Comparison of ENCODE assay signal across 11 cellular contexts in genomic region chr6:45504947-45505346, GRCh38.
DNase-seq lines count a peak whose midpoint lies in the region; ATAC-seq and TF ChIP-seq lines count a peak whose summit lies in the region.
"Had no signal": no experiment of that assay in that cellular context is flagged by ENCODE, and none has a peak within 500 bp of the region (broad histone marks: within the 10 kb centered on the region; RNA-seq: fewer than 3 reads in every experiment).

No MANE protein-coding gene starts in this region.

- peaks cover 8% of the 10 kb centered on the region for H3K36me3 Mint-ChIP-seq in T-helper 17 cell (ENCODE audit: low read depth)
- H3K36me3 Mint-ChIP-seq in stimulated activated effector memory CD8-positive, alpha-beta T cell treated with anti-CD3 and anti-CD28 coated beads, Interleukin-12 subunit alpha, Interleukin-12 subunit beta, amount 100 ng/mL, for 72 hours = peaks cover 83% of the 10 kb centered on the region
- H3K36me3 Mint-ChIP-seq: immature natural killer cell had no signal

- peak overlapping the region; percentile 89 for H3K27ac Mint-ChIP-seq in T-helper 17 cell
- H3K27ac Mint-ChIP-seq in stimulated activated effector memory CD8-positive, alpha-beta T cell treated with anti-CD3 and anti-CD28 coated beads, Interleukin-12 subunit alpha, Interleukin-12 subunit beta, amount 100 ng/mL, for 72 hours = peak overlapping the region; percentile 58

- H3K4me3 ChIP-seq in coronary artery = no peak overlapping the region
- H3K4me3 ChIP-seq: A549 had no signal

- no peaks in the 10 kb centered on the region for H3K27me3 Mint-ChIP-seq in T-helper 17 cell

- ATAC-seq in T-helper 17 cell (no peak), GM19351 (IDR thresholded peaks at IDR 0.05; ENCODE audit: unreplicated experiment) (no peak)
- ATAC-seq in stimulated activated effector memory CD8-positive, alpha-beta T cell treated with anti-CD3 and anti-CD28 coated beads, Interleukin-12 subunit alpha, Interleukin-12 subunit beta, amount 100 ng/mL, for 72 hours = no peak
- ATAC-seq: A549 had no signal

- no peak overlapping the region for H3K27ac ChIP-seq in coronary artery
- H3K27ac ChIP-seq: A549 had no signal

- peaks cover 45% of the 10 kb centered on the region for H3K4me1 Mint-ChIP-seq in T-helper 17 cell
- H3K4me1 Mint-ChIP-seq in stimulated activated effector memory CD8-positive, alpha-beta T cell treated with anti-CD3 and anti-CD28 coated beads, Interleukin-12 subunit alpha, Interleukin-12 subunit beta, amount 100 ng/mL, for 72 hours = peaks cover 49% of the 10 kb centered on the region

- no peak for TF ChIP-seq CTCF in coronary artery (IDR thresholded peaks at IDR 0.05)

- no peaks in the 10 kb centered on the region for H3K9me3 ChIP-seq in T-helper 17 cell (ENCODE audit: control insufficient read depth, low read length, poor library complexity, severe bottlenecking)
- H3K9me3 ChIP-seq: A549 had no signal

- peak; percentile 9 to 56 for DNase-seq in NCI-H2081 (lab: John Stamatoyannopoulos, UW)
- DNase-seq in NCI-H2081 treated with DMSO at 0.1 percent for 48 hours (lab: John Stamatoyannopoulos, UW) = no peak
- DNase-seq in T-helper 17 cell = no peak
- DNase-seq in iPS DF 19.7 (ENCODE audit: low read depth, low spot score) = peak; percentile 63
- DNase-seq in stimulated activated effector memory CD8-positive, alpha-beta T cell treated with anti-CD3 and anti-CD28 coated beads, Interleukin-12 subunit alpha, Interleukin-12 subunit beta, amount 100 ng/mL, for 72 hours (ENCODE audit: low spot score in 2 of 2) = no peak
- DNase-seq in activated CD4-positive, CD25-positive, alpha-beta regulatory T cell treated with anti-CD3 and anti-CD28 coated beads, Interleukin-2, amount 50 U/mL, for 72 hours = no peak
- DNase-seq in coronary artery (ENCODE audit: low spot score) = no peak
- DNase-seq: immature natural killer cell, NCI-H1930 had no signal

- no peaks in the 10 kb centered on the region for H3K9me3 Mint-ChIP-seq in stimulated activated effector memory CD8-positive, alpha-beta T cell treated with anti-CD3 and anti-CD28 coated beads, Interleukin-12 subunit alpha, Interleukin-12 subunit beta, amount 100 ng/mL, for 72 hours

- no peak overlapping the region for H3K4me3 Mint-ChIP-seq in T-helper 17 cell
- no peak overlapping the region for H3K4me3 Mint-ChIP-seq in stimulated activated effector memory CD8-positive, alpha-beta T cell treated with anti-CD3 and anti-CD28 coated beads, Interleukin-12 subunit alpha, Interleukin-12 subunit beta, amount 100 ng/mL, for 72 hours
- H3K4me3 Mint-ChIP-seq: immature natural killer cell had no signal

Comparison
In these comparisons a context has a peak if more than half of its experiments do, and no peak if none do; other contexts are left out.
1. DNase-seq: peak in NCI-H2081 (2 of 2) and iPS DF 19.7 (single experiment); none in NCI-H2081 treated with DMSO at 0.1 percent for 48 hours (single experiment), T-helper 17 cell (0 of 3), stimulated activated effector memory CD8-positive, alpha-beta T cell treated with anti-CD3 and anti-CD28 coated beads, Interleukin-12 subunit alpha, Interleukin-12 subunit beta, amount 100 ng/mL, for 72 hours (0 of 2), activated CD4-positive, CD25-positive, alpha-beta regulatory T cell treated with anti-CD3 and anti-CD28 coated beads, Interleukin-2, amount 50 U/mL, for 72 hours (single experiment) and coronary artery (single experiment).